Comparison of ENCODE assay signal across 23 cellular contexts in genomic region chr11:792873-793272, GRCh38. TPM values are rescaled to one million over a fixed set of nuclear protein-coding genes. Genes with fewer than 3 reads are reported as not detected.
"Had no signal": no experiment of that assay in that cellular context is flagged by ENCODE, and none has a peak within 500 bp of the region (broad histone marks: within the 10 kb centered on the region; RNA-seq: fewer than 3 reads in every experiment).

No MANE protein-coding gene starts in this region.

- H3K27ac ChIP-seq: adrenal gland, KMS-11, Peyer's patch had no signal

- DNase-seq: activated B cell treated with CpG ODN at 0.5 μM for 24 hours; activated CD4-positive, alpha-beta memory T cell treated with anti-CD3 and anti-CD28 coated beads for 36 hours; activated CD4-positive, alpha-beta T cell treated with anti-CD3 and anti-CD28 coated beads for 1 hour; activated CD4-positive, alpha-beta T cell treated with anti-CD3 and anti-CD28 coated beads, Interleukin-2, amount 10 ng/mL, durations not matched to agents 24 days and 14 days; activated CD8-positive, alpha-beta memory T cell treated with anti-CD3 and anti-CD28 coated beads for 24 hours; activated effector memory CD4-positive, alpha-beta T cell treated with anti-CD3 and anti-CD28 coated beads, Interleukin-2, amount 50 U/mL, for 16 hours; activated naive CD4-positive, alpha-beta T cell treated with Interleukin-2 at 50 U/mL for 16 hours; activated naive CD8-positive, alpha-beta T cell treated with anti-CD3 and anti-CD28 coated beads for 36 hours; activated T-cell treated with anti-CD3 and anti-CD28 coated beads, Interleukin-2, amount 50 U/mL, for 4 hours; adrenal gland; anterior cingulate cortex; MV-4-11; NCI-H1092 treated with DMSO at 0.1 percent for 48 hours; NCI-H1436 treated with DMSO at 0.1 percent for 48 hours; NCI-H2081; NCI-H345; NK-92 treated with Interleukin-12 subunit alpha and Interleukin-12 subunit beta, amount 100 ng/mL, for 24 hours; Peyer's patch; SHP77; T-helper 17 cell; T-helper 9 cell had no signal

- H3K4me2 ChIP-seq: KMS-11 had no signal

- H3K9ac ChIP-seq: KMS-11 had no signal

- H3K9me3 ChIP-seq: adrenal gland, Peyer's patch had no signal

- H3K4me3 ChIP-seq: adrenal gland, Peyer's patch had no signal

RNA-seq across cellular contexts. Expression of gene CEND1, which starts 3.0 kb away (rescaled TPM):
- total RNA-seq: MCF 10A, Peyer's patch had no signal
